In genomic region chr6:112253842-112254816, GRCh38 we compare ENCODE assay signal across 7 cellular contexts. TPM values are rescaled to one million over a fixed set of nuclear protein-coding genes. Genes with fewer than 3 reads are reported as not detected.
DNase-seq lines count a peak whose midpoint lies in the region; ATAC-seq and TF ChIP-seq lines count a peak whose summit lies in the region.

LAMA4 (minus strand) TSS chr6:112254567; CDS start chr6:112254150, 417 bp downstream.

- peaks cover 16% of the 10 kb centered on the region for H3K36me3 ChIP-seq in adipocyte (ENCODE audit: control insufficient read depth, insufficient read depth, low read length, severe bottlenecking)

- peak within 1 kb of the TSS; percentile 95 for H3K4me3 ChIP-seq in adipocyte (ENCODE audit: low read length)

- peaks cover 26% of the 10 kb centered on the region for H3K4me1 ChIP-seq in adipocyte (ENCODE audit: control insufficient read depth, insufficient read depth, low read length)

- intact Hi-C loops in Right ventricle myocardium superior (cut with DNase I) = loop anchor here (10.0 kb wide), 1 partner anchor 49 kb away; no protein-coding TSS in a partner anchor

- peak within 1 kb of the TSS; percentile 96 for H3K9ac ChIP-seq in adipocyte (ENCODE audit: low read length)

- H3K27me3 ChIP-seq in adipocyte (replicated peaks; ENCODE audit: control insufficient read depth, insufficient read depth, low read length) = no peaks in the 10 kb centered on the region

- no peak for TF ChIP-seq CTCF in GM13977 (IDR thresholded peaks at IDR 0.05; ENCODE audit: extremely low read depth, insufficient read depth, missing control alignments)

- in situ Hi-C loops in GM13977 (cut with MboI; ENCODE audit: low pct_unique_long_range_greater_than_20kb, low sequenced_read_pairs, unreplicated experiment) = no loop called here

- ATAC-seq in Right ventricle myocardium superior (ENCODE audit: poor library complexity) = peak; percentile 74
- no peak for ATAC-seq in HG02678 (IDR thresholded peaks at IDR 0.05; ENCODE audit: unreplicated experiment)
- ATAC-seq in GM18858 (IDR thresholded peaks at IDR 0.05; ENCODE audit: unreplicated experiment) = no peak

- DNase-seq in GM13977 (ENCODE audit: low spot score) (peak; percentile 10), NCI-H146 (lab: John Stamatoyannopoulos, UW) (peak; percentile 70), adipocyte (ENCODE audit: low read depth) (peak; percentile 72), Right ventricle myocardium superior (peak; percentile 81), nucleus accumbens (lab: John Stamatoyannopoulos, UW) (peak in 46 of 56 donors; percentile 5 to 69 (median 32))

- no peaks in the 10 kb centered on the region for H3K9me3 ChIP-seq in adipocyte (ENCODE audit: control insufficient read depth, low read length)

RNA-seq across cellular contexts. Expression of gene LAMA4, which starts in this region (rescaled TPM):
- 71.1 TPM for total RNA-seq in Right ventricle myocardium superior

Comparison
In these comparisons a context has a peak if more than half of its experiments do, and no peak if none do; other contexts are left out.
1. DNase-seq: peak in every context shown above with its lines; median percentile 81 in Right ventricle myocardium superior; 72 in adipocyte; 70 in NCI-H146; 32 in nucleus accumbens; 10 in GM13977.